14 cellular contexts compared by ENCODE assay signal in genomic region chrX:106774981-106775380, GRCh38.
DNase-seq lines count a peak whose midpoint lies in the region; ATAC-seq and FAIRE-seq lines count a peak whose summit lies in the region.
"Had no signal": no experiment of that assay in that cellular context is flagged by ENCODE, and none has a peak within 500 bp of the region (broad histone marks: within the 10 kb centered on the region; RNA-seq: fewer than 3 reads in every experiment).

No MANE protein-coding gene starts in this region.

- DNase-seq in RCC 7860 (ENCODE audit: low spot score) (peak; percentile 33), kidney tubule cell (ENCODE audit: low spot score) (peak; percentile 13), T-helper 2 cell (no peak)
- DNase-seq: CD8-positive, alpha-beta T cell; COR-L47; DND-41; GDM1; HCEC 1CT; HFFc6 had no signal

- peak; percentile 96 for FAIRE-seq in RCC 7860 (lab: Jason Lieb, UNC)
- FAIRE-seq: GM12892, K562 had no signal

- ATAC-seq in GM18870 (IDR thresholded peaks at IDR 0.05; ENCODE audit: unreplicated experiment): peak; percentile 60
- no peak for ATAC-seq in HG02885 (IDR thresholded peaks at IDR 0.05; ENCODE audit: poor library complexity, unreplicated experiment)
- ATAC-seq in GM19455 (IDR thresholded peaks at IDR 0.05; ENCODE audit: unreplicated experiment): no peak
- ATAC-seq: CD8-positive, alpha-beta T cell; K562 had no signal

Comparison
In these comparisons a context has a peak if more than half of its experiments do, and no peak if none do; other contexts are left out.
1. DNase-seq: peak in RCC 7860 (single experiment) and kidney tubule cell (single experiment); none in T-helper 2 cell (0 of 5).